In genomic region chr7:32957326-32958045, GRCh38 we compare ENCODE assay signal across 8 cellular contexts. TPM values are rescaled to one million over a fixed set of nuclear protein-coding genes. Genes with fewer than 3 reads are reported as not detected.
DNase-seq lines count a peak whose midpoint lies in the region; ATAC-seq and TF ChIP-seq lines count a peak whose summit lies in the region.

Gene FKBP9 (plus strand): TSS chr7:32957440. CDS start chr7:32957574, 134 bp downstream.

- intact Hi-C loops in Calu3 (cut with micrococcal nuclease; ENCODE audit: unreplicated experiment): no loop called here
- intact Hi-C loops in OCI-LY7 (cut with micrococcal nuclease; ENCODE audit: unreplicated experiment): no loop called here

- H3K4me3 ChIP-seq in OCI-LY7 (ENCODE audit: low read depth, low read length, poor library complexity, severe bottlenecking): no peak within 1 kb of the TSS

- peak; percentile 96 for DNase-seq in Calu3
- peak; percentile 60 for DNase-seq in NCI-H446 treated with DMSO at 0.1 percent for 48 hours (lab: John Stamatoyannopoulos, UW)
- peak; percentile 28 for DNase-seq in activated naive CD8-positive, alpha-beta T cell treated with anti-CD3 and anti-CD28 coated beads for 36 hours
- no peak for DNase-seq in glomerular endothelial cell (ENCODE audit: extremely low read depth, low read depth, low spot score)
- peak; percentile 77 for DNase-seq in neural crest cell (ENCODE audit: low read depth, low spot score)
- DNase-seq in OCI-LY7 (ENCODE audit: low spot score): no peak

- H3K4me2 ChIP-seq in OCI-LY7 (ENCODE audit: low read length): no peak within 1 kb of the TSS

- BruUV-seq in Calu3 (replicated peaks; lab: Mats Ljungman, UMichigan) (no TSS peak), OCI-LY7 (replicated peaks; lab: Mats Ljungman, UMichigan) (no TSS peak)

- H3K27ac Mint-ChIP-seq in Calu3 (ENCODE audit: unreplicated experiment): peak within 1 kb of the TSS; percentile 79
- H3K27ac Mint-ChIP-seq in activated naive CD8-positive, alpha-beta T cell treated with anti-CD3 and anti-CD28 coated beads for 36 hours: no peak within 1 kb of the TSS
- H3K27ac Mint-ChIP-seq in neural crest cell (ENCODE audit: unreplicated experiment): no peak within 1 kb of the TSS

- H3K4me3 Mint-ChIP-seq in Calu3 (ENCODE audit: low read depth, unreplicated experiment) (peak within 1 kb of the TSS; percentile 82), neural crest cell (peak within 1 kb of the TSS; percentile 89)
- peak within 1 kb of the TSS; percentile 70 for H3K4me3 Mint-ChIP-seq in activated naive CD8-positive, alpha-beta T cell treated with anti-CD3 and anti-CD28 coated beads for 36 hours

- H3K9me2 ChIP-seq in OCI-LY7 (ENCODE audit: insufficient read depth, low read length): no peaks in the 10 kb centered on the region

- H3K36me3 ChIP-seq in OCI-LY7 (ENCODE audit: insufficient read depth, low read length): no peaks in the 10 kb centered on the region

- no peak within 1 kb of the TSS for H3K27ac ChIP-seq in OCI-LY7 (ENCODE audit: low read depth, low read length, poor library complexity, severe bottlenecking)

- H3K9me3 Mint-ChIP-seq in Calu3 (ENCODE audit: low read depth, unreplicated experiment) (no peaks in the 10 kb centered on the region), neural crest cell (no peaks in the 10 kb centered on the region)
- H3K9me3 Mint-ChIP-seq in activated naive CD8-positive, alpha-beta T cell treated with anti-CD3 and anti-CD28 coated beads for 36 hours: no peaks in the 10 kb centered on the region

- peaks cover 14% of the 10 kb centered on the region for H3K4me1 Mint-ChIP-seq in Calu3 (ENCODE audit: low read depth, unreplicated experiment)
- peaks cover 3% of the 10 kb centered on the region for H3K4me1 Mint-ChIP-seq in activated naive CD8-positive, alpha-beta T cell treated with anti-CD3 and anti-CD28 coated beads for 36 hours
- peaks cover 21% of the 10 kb centered on the region for H3K4me1 Mint-ChIP-seq in neural crest cell

- H3K27me3 Mint-ChIP-seq in Calu3 (ENCODE audit: unreplicated experiment) (no peaks in the 10 kb centered on the region), neural crest cell (ENCODE audit: low read depth) (no peaks in the 10 kb centered on the region)
- peaks cover 48% of the 10 kb centered on the region for H3K27me3 Mint-ChIP-seq in activated naive CD8-positive, alpha-beta T cell treated with anti-CD3 and anti-CD28 coated beads for 36 hours

- no peaks in the 10 kb centered on the region for H4K20me1 ChIP-seq in OCI-LY7 (ENCODE audit: insufficient read depth, low read length)

- H3K79me2 ChIP-seq in OCI-LY7 (ENCODE audit: insufficient read depth, low read depth, low read length): no peaks in the 10 kb centered on the region

- H3K36me3 Mint-ChIP-seq in Calu3 (ENCODE audit: insufficient read depth, unreplicated experiment) (peaks cover 24% of the 10 kb centered on the region), neural crest cell (ENCODE audit: low read depth) (peaks cover 3% of the 10 kb centered on the region)
- no peaks in the 10 kb centered on the region for H3K36me3 Mint-ChIP-seq in activated naive CD8-positive, alpha-beta T cell treated with anti-CD3 and anti-CD28 coated beads for 36 hours

- CTCF ChIA-PET in Calu3 (lab: Charles Lee) (interaction anchor here (0.6 to 1.4 kb wide), 6 partner anchors 10 to 157 kb away, joined by 3 to 4 read pairs (median 3); no protein-coding TSS in a partner anchor), OCI-LY7 (lab: Charles Lee; ENCODE audit: unreplicated experiment) (no interaction called here)

- H2AFZ ChIP-seq in OCI-LY7 (ENCODE audit: low read length): no peak within 1 kb of the TSS

- no peaks in the 10 kb centered on the region for H3K9me3 ChIP-seq in OCI-LY7 (ENCODE audit: low read length)

- TF ChIP-seq CTCF in Calu3 (IDR thresholded peaks at IDR 0.05; ENCODE audit: unreplicated experiment) (no peak), neural crest cell (conservative IDR thresholded peaks at IDR 0.05) (no peak), OCI-LY7 (conservative IDR thresholded peaks at IDR 0.05; ENCODE audit: low read length) (no peak)

- POLR2A ChIA-PET in OCI-LY7 (lab: Charles Lee): no interaction called here

- no peaks in the 10 kb centered on the region for H3K4me1 ChIP-seq in OCI-LY7 (ENCODE audit: insufficient read depth, low read length, poor library complexity, severe bottlenecking)

- ATAC-seq in GM19023 (IDR thresholded peaks at IDR 0.05; ENCODE audit: unreplicated experiment) (peak; percentile 80), HG03108 (IDR thresholded peaks at IDR 0.05; ENCODE audit: unreplicated experiment) (peak; percentile 73)

RNA-seq across cellular contexts. Expression of gene FKBP9, which starts in this region (rescaled TPM):
- 124 and 160 TPM in 2 replicates for total RNA-seq in Calu3 (2022)
- under 1 TPM in 1 of 2 experiments, not detected in 1; 0.14 TPM for total RNA-seq in activated naive CD8-positive, alpha-beta T cell treated with anti-CD3 and anti-CD28 coated beads for 36 hours
- total RNA-seq in glomerular endothelial cell: 196 and 264 TPM in 2 replicates
- total RNA-seq in neural crest cell: 78.0 and 85.6 TPM in 2 replicates
- 0.73 TPM in 1 of 2 replicates, not detected in the other for total RNA-seq in OCI-LY7 (2014; rRNA removed; shearing (Covaris generic))
- 1.1 TPM in 1 of 2 replicates, not detected in the other for total RNA-seq in OCI-LY7 (2022)

Comparison
In these comparisons a context has a peak if more than half of its experiments do, and no peak if none do; other contexts are left out.
1. RNA of gene FKBP9 (total RNA-seq): 196 to 264 TPM in glomerular endothelial cell, 124 to 160 TPM in Calu3 and 78.0 to 85.6 TPM in neural crest cell; 0.73 to 1.1 TPM in OCI-LY7 and 0.14 TPM in activated naive CD8-positive, alpha-beta T cell treated with anti-CD3 and anti-CD28 coated beads for 36 hours; every median in the first group is over 10 times any median in the second.
2. Peak in DNase-seq in activated naive CD8-positive, alpha-beta T cell treated with anti-CD3 and anti-CD28 coated beads for 36 hours; RNA of the gene not detected or under 1 TPM.
3. DNase-seq: peak in Calu3 (single experiment), NCI-H446 treated with DMSO at 0.1 percent for 48 hours (single experiment) and neural crest cell (single experiment); none in glomerular endothelial cell (single experiment) and OCI-LY7 (single experiment).
4. Peak in every context shown above with its lines, with median percentiles within 50 percentile points of each other: H3K4me3 Mint-ChIP-seq.